In genomic region chr7:93031795-93032194, GRCh38 we compare ENCODE assay signal across 40 cellular contexts.
"Had no signal": no experiment of that assay in that cellular context is flagged by ENCODE, and none has a peak within 500 bp of the region (broad histone marks: within the 10 kb centered on the region; RNA-seq: fewer than 3 reads in every experiment).

No MANE protein-coding gene starts in this region.

- H3K4me1 ChIP-seq: adrenal gland, ascending aorta, body of pancreas, breast epithelium had no signal

- H3K9me3 Mint-ChIP-seq: central memory CD8-positive, alpha-beta T cell had no signal

- H3K4me1 Mint-ChIP-seq: brain; central memory CD8-positive, alpha-beta T cell had no signal

- H3K9me3 ChIP-seq: adrenal gland, body of pancreas had no signal

- H3K27me3 Mint-ChIP-seq: activated naive CD4-positive, alpha-beta T cell treated with anti-CD3 and anti-CD28 coated beads, Interleukin-2, amount 10 ng/mL, durations not matched to agents 7 days and 5 days; activated naive CD8-positive, alpha-beta T cell; activated T-helper 17 cell treated with anti-CD3 and anti-CD28 coated beads, Interleukin-2, amount 50 U/mL, for 72 hours had no signal

- DNase-seq: activated effector memory CD4-positive, alpha-beta T cell treated with anti-CD3 and anti-CD28 coated beads, Interleukin-2, amount 50 U/mL, for 16 hours; activated effector memory CD4-positive, alpha-beta T cell treated with Interleukin-2 at 50 U/mL for 16 hours; activated gamma-delta T cell; activated gamma-delta T cell treated with Interleukin-2 at 50 U/mL for 16 hours; activated naive CD4-positive, alpha-beta T cell; activated naive CD4-positive, alpha-beta T cell treated with anti-CD3 and anti-CD28 coated beads for 36 hours; activated naive CD4-positive, alpha-beta T cell treated with anti-CD3 and anti-CD28 coated beads, Interleukin-2, amount 10 ng/mL, durations not matched to agents 7 days and 5 days; activated naive CD4-positive, alpha-beta T cell treated with anti-CD3 and anti-CD28 coated beads, Interleukin-2, amount 50 U/mL, for 16 hours; activated naive CD4-positive, alpha-beta T cell treated with Interleukin-2 at 50 U/mL for 16 hours; activated naive CD8-positive, alpha-beta T cell treated with anti-CD3 and anti-CD28 coated beads for 36 hours; activated naive CD8-positive, alpha-beta T cell treated with anti-CD3 and anti-CD28 coated beads, Interleukin-2, amount 10 ng/mL, durations not matched to agents 7 days and 5 days; activated naive CD8-positive, alpha-beta T cell treated with anti-CD3 and anti-CD28 coated beads, Interleukin-2, amount 50 U/mL, for 24 hours; activated T-cell treated with anti-CD3 and anti-CD28 coated beads, Interleukin-2, amount 50 U/mL, for 1 hour; activated T-cell treated with anti-CD3 and anti-CD28 coated beads, Interleukin-2, amount 50 U/mL, for 24 hours; activated T-cell treated with anti-CD3 and anti-CD28 coated beads, Interleukin-2, amount 50 U/mL, for 4 hours; activated T-cell treated with anti-CD3 and anti-CD28 coated beads, Interleukin-2, amount 50 U/mL, for 48 hours; activated T-cell treated with anti-CD3 and anti-CD28 coated beads, Interleukin-2, amount 50 U/mL, for 72 hours; adrenal gland; amniotic stem cell; amygdala; anterior cingulate cortex; aorta; body of pancreas; brain microvascular endothelial cell; caudate nucleus; central memory CD4-positive, alpha-beta T cell; cerebellar nuclear complex had no signal

- H3K4me3 ChIP-seq: adrenal gland, ascending aorta, body of pancreas, breast epithelium, cardiac muscle cell had no signal

- H3K36me3 ChIP-seq: adrenal gland, ascending aorta, brain microvascular endothelial cell, breast epithelium, cardiac muscle cell had no signal

- H3K27me3 ChIP-seq: adrenal gland, ascending aorta, body of pancreas, brain microvascular endothelial cell, breast epithelium, cardiac muscle cell had no signal

- H3K27ac ChIP-seq: adrenal gland, ascending aorta, body of pancreas, brain microvascular endothelial cell, breast epithelium, cardiac muscle cell had no signal

- H3K27ac Mint-ChIP-seq: activated naive CD4-positive, alpha-beta T cell treated with anti-CD3 and anti-CD28 coated beads for 36 hours; activated naive CD4-positive, alpha-beta T cell treated with anti-CD3 and anti-CD28 coated beads, Interleukin-2, amount 10 ng/mL, durations not matched to agents 7 days and 5 days; activated naive CD4-positive, alpha-beta T cell treated with anti-CD3 and anti-CD28 coated beads, Interleukin-2, amount 50 U/mL, for 24 hours; activated naive CD4-positive, alpha-beta T cell treated with anti-CD3 and anti-CD28 coated beads, Interleukin-2, amount 50 U/mL, for 72 hours; activated naive CD8-positive, alpha-beta T cell; activated naive CD8-positive, alpha-beta T cell treated with anti-CD3 and anti-CD28 coated beads for 36 hours; activated naive CD8-positive, alpha-beta T cell treated with anti-CD3 and anti-CD28 coated beads, Interleukin-2, amount 10 ng/mL, durations not matched to agents 7 days and 5 days; activated naive CD8-positive, alpha-beta T cell treated with anti-CD3 and anti-CD28 coated beads, Interleukin-2, amount 50 U/mL, for 24 hours; activated T-cell treated with anti-CD3 and anti-CD28 coated beads, Interleukin-2, amount 50 U/mL, for 24 hours; activated T-cell treated with anti-CD3 and anti-CD28 coated beads, Interleukin-2, amount 50 U/mL, for 72 hours; activated T-helper 1 cell treated with anti-CD3 and anti-CD28 coated beads, Interleukin-12 subunit alpha, Interleukin-12 subunit beta, Interleukin-2, Interleukin-4 antibody, amounts not matched to agents 30 ng/mL and 10 ng/mL and 1 ng/mL, durations not matched to agents 14 hours and 24 hours and 36 hours; activated T-helper 17 cell treated with anti-CD3 and anti-CD28 coated beads, Interleukin-2, amount 50 U/mL, for 72 hours; activated T-helper 2 cell treated with anti-CD3 and anti-CD28 coated beads, Interferon-gamma antibody, Interleukin-2, Interleukin-4, amounts not matched to agents 10 μg/mL and 5 μg/mL and 100 μg/mL, durations not matched to agents 14 hours and 24 hours and 36 hours; brain had no signal

- ATAC-seq: activated naive CD4-positive, alpha-beta T cell treated with anti-CD3 and anti-CD28 coated beads, Interleukin-2, amount 50 U/mL, for 72 hours; activated naive CD8-positive, alpha-beta T cell treated with anti-CD3 and anti-CD28 coated beads, Interleukin-2, amount 50 U/mL, for 24 hours; activated T-cell treated with anti-CD3 and anti-CD28 coated beads, Interleukin-2, amount 50 U/mL, for 4 hours; activated T-cell treated with anti-CD3 and anti-CD28 coated beads, Interleukin-2, amount 50 U/mL, for 72 hours; activated T-helper 17 cell treated with anti-CD3 and anti-CD28 coated beads, Interleukin-2, amount 50 U/mL, for 72 hours; body of pancreas had no signal

- FAIRE-seq: astrocyte, bronchial epithelial cell had no signal

- H3K4me3 Mint-ChIP-seq: activated naive CD4-positive, alpha-beta T cell treated with anti-CD3 and anti-CD28 coated beads for 36 hours; activated naive CD4-positive, alpha-beta T cell treated with anti-CD3 and anti-CD28 coated beads, Interleukin-2, amount 10 ng/mL, durations not matched to agents 7 days and 5 days; activated naive CD4-positive, alpha-beta T cell treated with anti-CD3 and anti-CD28 coated beads, Interleukin-2, amount 50 U/mL, for 24 hours; activated naive CD8-positive, alpha-beta T cell; activated naive CD8-positive, alpha-beta T cell treated with anti-CD3 and anti-CD28 coated beads for 36 hours; activated naive CD8-positive, alpha-beta T cell treated with anti-CD3 and anti-CD28 coated beads, Interleukin-2, amount 10 ng/mL, durations not matched to agents 7 days and 5 days; activated naive CD8-positive, alpha-beta T cell treated with anti-CD3 and anti-CD28 coated beads, Interleukin-2, amount 50 U/mL, for 24 hours; activated T-cell treated with anti-CD3 and anti-CD28 coated beads, Interleukin-2, amount 50 U/mL, for 24 hours; activated T-cell treated with anti-CD3 and anti-CD28 coated beads, Interleukin-2, amount 50 U/mL, for 4 hours; activated T-cell treated with anti-CD3 and anti-CD28 coated beads, Interleukin-2, amount 50 U/mL, for 72 hours; activated T-helper 1 cell treated with anti-CD3 and anti-CD28 coated beads, Interleukin-12 subunit alpha, Interleukin-12 subunit beta, Interleukin-2, Interleukin-4 antibody, amounts not matched to agents 30 ng/mL and 10 ng/mL and 1 ng/mL, durations not matched to agents 14 hours and 24 hours and 36 hours; activated T-helper 17 cell treated with anti-CD3 and anti-CD28 coated beads, Interleukin-2, amount 50 U/mL, for 72 hours; brain; central memory CD8-positive, alpha-beta T cell had no signal
